Comparison of ENCODE assay signal across 11 cellular contexts in the genomic region with DNA sequence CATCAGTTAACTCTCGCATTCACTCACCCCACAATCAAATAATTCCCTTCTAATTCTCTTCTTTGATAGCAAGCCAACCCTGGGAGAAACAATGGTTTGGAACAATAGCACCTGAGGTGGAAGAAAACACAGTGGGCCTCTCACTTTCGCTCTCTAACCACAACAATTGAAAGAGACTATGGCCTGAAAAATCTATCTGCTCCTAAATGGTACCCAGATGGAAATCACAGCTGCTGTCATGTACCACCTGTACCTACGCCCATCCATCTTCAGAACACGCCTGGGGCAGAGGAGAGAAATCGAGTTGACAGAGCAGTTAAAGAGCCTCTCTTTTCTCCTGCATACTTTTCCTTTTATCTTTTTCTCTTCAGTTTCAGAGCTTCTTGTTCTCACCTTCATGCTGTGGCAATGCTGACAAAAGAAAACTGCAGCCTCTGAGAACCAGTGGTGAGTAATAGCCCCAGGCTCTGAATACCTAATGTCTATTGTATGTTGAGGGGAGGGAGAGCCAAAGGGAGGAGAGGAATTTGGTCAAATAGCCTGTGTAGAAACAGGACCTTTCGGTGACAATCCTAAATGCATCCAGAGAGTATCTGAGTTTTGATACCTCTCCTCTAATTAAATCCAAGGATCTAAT. TPM values are rescaled to one million over a fixed set of nuclear protein-coding genes. Genes with fewer than 3 reads are reported as not detected.
DNase-seq lines count a peak whose midpoint lies in the region; ATAC-seq and TF ChIP-seq lines count a peak whose summit lies in the region.
"Had no signal": no experiment of that assay in that cellular context is flagged by ENCODE, and none has a peak within 500 bp of the region (broad histone marks: within the 10 kb centered on the region; RNA-seq: fewer than 3 reads in every experiment).

No MANE protein-coding gene starts in this region.

- H3K4me1 ChIP-seq in osteoblast (ENCODE audit: insufficient read depth, low read length), result peaks cover 14% of the 10 kb centered on the region

- no peak overlapping the region for H2AFZ ChIP-seq in osteoblast (ENCODE audit: low read length)

- H4K20me1 ChIP-seq in osteoblast (ENCODE audit: insufficient read depth, low read length), result no peaks in the 10 kb centered on the region

- no peaks in the 10 kb centered on the region for H3K27me3 Mint-ChIP-seq in stimulated activated naive CD8-positive, alpha-beta T cell treated with anti-CD3 and anti-CD28 coated beads, Interleukin-15, amount 100 ng/mL, for 72 hours
- H3K27me3 Mint-ChIP-seq in HFFc6 (ENCODE audit: insufficient read depth), result no peaks in the 10 kb centered on the region; the same call in none of the 2 replicates
- H3K27me3 Mint-ChIP-seq: activated naive CD8-positive, alpha-beta T cell treated with anti-CD3 and anti-CD28 coated beads for 36 hours had no signal

- H3K27me3 ChIP-seq in osteoblast (ENCODE audit: insufficient read depth, low read length), result no peaks in the 10 kb centered on the region
- H3K27me3 ChIP-seq: neutrophil had no signal

- peak overlapping the region; percentile 54 for H3K27ac ChIP-seq in osteoblast (ENCODE audit: low read depth, low read length)
- no peak overlapping the region for H3K27ac ChIP-seq in coronary artery
- H3K27ac ChIP-seq: neutrophil had no signal

- no peaks in the 10 kb centered on the region for H3K79me2 ChIP-seq in osteoblast (ENCODE audit: insufficient read depth, low read length)

- no peaks in the 10 kb centered on the region for H3K36me3 ChIP-seq in osteoblast (ENCODE audit: insufficient read depth, low read length)
- H3K36me3 ChIP-seq: neutrophil had no signal

- H3K4me3 Mint-ChIP-seq in stimulated activated naive CD8-positive, alpha-beta T cell treated with anti-CD3 and anti-CD28 coated beads, Interleukin-15, amount 100 ng/mL, for 72 hours, result no peak overlapping the region
- no peak overlapping the region for H3K4me3 Mint-ChIP-seq in HFFc6
- H3K4me3 Mint-ChIP-seq: activated naive CD8-positive, alpha-beta T cell treated with anti-CD3 and anti-CD28 coated beads for 36 hours had no signal

- no peak overlapping the region for H3K4me3 ChIP-seq in epithelial cell of esophagus (ENCODE audit: low read length)
- no peak overlapping the region for H3K4me3 ChIP-seq in osteoblast (ENCODE audit: insufficient read depth, low read length)
- no peak overlapping the region for H3K4me3 ChIP-seq in coronary artery

- no peaks in the 10 kb centered on the region for H3K4me1 Mint-ChIP-seq in stimulated activated naive CD8-positive, alpha-beta T cell treated with anti-CD3 and anti-CD28 coated beads, Interleukin-15, amount 100 ng/mL, for 72 hours
- no peaks in the 10 kb centered on the region; the same call in 1 of the 2 replicates for H3K4me1 Mint-ChIP-seq in HFFc6 (ENCODE audit: low read depth)
- H3K4me1 Mint-ChIP-seq: activated naive CD8-positive, alpha-beta T cell treated with anti-CD3 and anti-CD28 coated beads for 36 hours had no signal

- H3K9me3 Mint-ChIP-seq in stimulated activated naive CD8-positive, alpha-beta T cell treated with anti-CD3 and anti-CD28 coated beads, Interleukin-15, amount 100 ng/mL, for 72 hours, result no peaks in the 10 kb centered on the region
- H3K9me3 Mint-ChIP-seq in HFFc6, result peaks cover 8% of the 10 kb centered on the region; the same call in 1 of the 2 replicates
- H3K9me3 Mint-ChIP-seq: activated naive CD8-positive, alpha-beta T cell treated with anti-CD3 and anti-CD28 coated beads for 36 hours had no signal

- H3K27ac Mint-ChIP-seq in stimulated activated naive CD8-positive, alpha-beta T cell treated with anti-CD3 and anti-CD28 coated beads, Interleukin-15, amount 100 ng/mL, for 72 hours, result no peak overlapping the region
- no peak overlapping the region for H3K27ac Mint-ChIP-seq in HFFc6
- H3K27ac Mint-ChIP-seq: activated naive CD8-positive, alpha-beta T cell treated with anti-CD3 and anti-CD28 coated beads for 36 hours had no signal

- no peaks in the 10 kb centered on the region for H3K9me3 ChIP-seq in osteoblast (ENCODE audit: low read depth, low read length)
- H3K9me3 ChIP-seq: neutrophil had no signal

- DNase-seq in NCI-H69 (lab: John Stamatoyannopoulos, UW) (peak; percentile 94), epithelial cell of esophagus (ENCODE audit: low read depth) (peak; percentile 70), osteoblast (ENCODE audit: insufficient read length, low spot score, missing footprints) (peak; percentile 72), HFFc6 (no peak), cerebellar cortex (ENCODE audit: low spot score) (no peak), coronary artery (ENCODE audit: low spot score) (no peak)
- no peak for DNase-seq in stimulated activated naive CD8-positive, alpha-beta T cell treated with anti-CD3 and anti-CD28 coated beads, Interleukin-15, amount 100 ng/mL, for 72 hours
- DNase-seq: activated naive CD8-positive, alpha-beta T cell treated with anti-CD3 and anti-CD28 coated beads for 36 hours; NCI-H187 had no signal

- TF ChIP-seq CTCF in epithelial cell of esophagus (IDR thresholded peaks at IDR 0.05; ENCODE audit: insufficient read depth, low read depth, low read length, missing control alignments) (no peak), osteoblast (IDR thresholded peaks at IDR 0.05; ENCODE audit: extremely low read depth, low read depth, low read length) (no peak), HFFc6 (IDR thresholded peaks at IDR 0.05) (no peak), coronary artery (IDR thresholded peaks at IDR 0.05) (no peak)

- peak overlapping the region; percentile 5 for H3K4me2 ChIP-seq in osteoblast (ENCODE audit: insufficient read depth, low read length)

- no peaks in the 10 kb centered on the region for H3K36me3 Mint-ChIP-seq in HFFc6 (ENCODE audit: low read depth)
- H3K36me3 Mint-ChIP-seq: activated naive CD8-positive, alpha-beta T cell treated with anti-CD3 and anti-CD28 coated beads for 36 hours had no signal

- ATAC-seq in GM18511 (IDR thresholded peaks at IDR 0.05; ENCODE audit: unreplicated experiment), result peak; percentile 36
- ATAC-seq in stimulated activated naive CD8-positive, alpha-beta T cell treated with anti-CD3 and anti-CD28 coated beads, Interleukin-15, amount 100 ng/mL, for 72 hours, result no peak

RNA-seq across cellular contexts. Expression of gene ZC3H11B, which starts 57.8 kb away (rescaled TPM):
- under 0.01 TPM in 2 replicates for total RNA-seq in osteoblast
- under 1 TPM in 4 of 6 experiments, not detected in 2; 0.11 to 0.19 (median 0.14) TPM for total RNA-seq in HFFc6 (2021; fragmentation: NEBNext Ultra II Directional; extraction: Animal tissue kit (Norgen Biotek cat#: 25700))

Comparison
In these comparisons a context has a peak if more than half of its experiments do, and no peak if none do; other contexts are left out.
1. DNase-seq: peak in NCI-H69 (single experiment), epithelial cell of esophagus (single experiment) and osteoblast (single experiment); none in stimulated activated naive CD8-positive, alpha-beta T cell treated with anti-CD3 and anti-CD28 coated beads, Interleukin-15, amount 100 ng/mL, for 72 hours (0 of 2), HFFc6 (single experiment), cerebellar cortex (single experiment) and coronary artery (single experiment).